In the genomic region with DNA sequence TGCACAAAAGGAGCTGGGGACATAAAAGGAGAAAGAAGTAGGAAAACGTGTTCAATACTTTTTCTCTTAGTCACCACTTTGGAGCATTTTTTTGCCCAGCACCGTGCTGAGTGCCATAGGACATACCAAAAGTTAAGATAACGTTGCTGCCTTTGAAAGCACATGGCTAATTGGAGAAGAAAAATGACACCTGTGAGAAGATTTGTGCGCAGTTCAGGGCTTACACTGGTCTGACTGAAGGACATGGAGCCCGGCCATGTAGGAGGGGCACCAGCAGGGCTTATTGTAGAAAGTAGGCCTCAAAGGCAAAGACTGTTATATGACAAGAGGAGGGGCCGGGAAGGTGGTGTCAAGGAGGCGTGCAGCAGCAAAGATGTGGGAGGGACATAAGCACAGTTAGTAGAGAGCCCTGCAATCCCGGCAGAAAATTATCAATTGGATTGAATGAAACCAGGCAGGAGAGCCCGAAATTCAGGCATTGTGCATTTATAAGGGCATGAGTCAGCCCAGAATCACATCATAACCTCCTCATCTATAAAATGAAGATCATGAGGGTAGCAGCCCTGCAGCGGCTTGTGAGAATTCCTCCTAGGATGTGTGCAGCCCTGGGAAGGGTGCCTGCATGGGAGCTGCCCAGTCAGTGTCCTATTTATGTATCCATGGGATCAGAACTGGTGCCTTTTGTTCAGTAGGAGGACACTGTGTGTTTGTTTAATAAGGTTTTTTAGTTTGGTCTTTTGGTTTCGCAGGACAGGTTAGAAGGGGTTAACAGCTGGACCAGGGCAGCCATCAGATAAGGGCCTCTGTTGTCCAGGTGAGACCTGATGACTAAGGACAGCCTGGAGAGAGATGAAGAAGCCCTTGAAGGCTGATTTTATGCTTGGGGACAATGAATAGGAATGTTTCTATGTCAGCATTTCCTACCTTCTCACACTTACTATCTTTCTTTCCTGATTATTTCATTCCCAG, we compare ENCODE assay signal across 1 cellular context.
TF ChIP-seq lines count a peak whose summit lies in the region.

No MANE protein-coding gene starts in this region.

TF ChIP-seq in Ishikawa, 13 proteins besides CTCF, POLR2A, EP300 and RAD21 (continued from another document):
- TF ChIP-seq, protein P1, sequence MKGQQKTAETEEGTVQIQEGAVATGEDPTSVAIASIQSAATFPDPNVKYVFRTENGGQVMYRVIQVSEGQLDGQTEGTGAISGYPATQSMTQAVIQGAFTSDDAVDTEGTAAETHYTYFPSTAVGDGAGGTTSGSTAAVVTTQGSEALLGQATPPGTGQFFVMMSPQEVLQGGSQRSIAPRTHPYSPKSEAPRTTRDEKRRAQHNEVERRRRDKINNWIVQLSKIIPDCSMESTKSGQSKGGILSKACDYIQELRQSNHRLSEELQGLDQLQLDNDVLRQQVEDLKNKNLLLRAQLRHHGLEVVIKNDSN (IDR thresholded peaks at IDR 0.05), result peak; percentile 46
- TF ChIP-seq YY1 (IDR thresholded peaks at IDR 0.05; ENCODE audit: low read depth) (no peak), FOXM1 (IDR thresholded peaks at IDR 0.05; ENCODE audit: borderline replicate concordance, low read depth) (peak; percentile 59; the same call in 1 of the 2 replicates), NFIC (IDR thresholded peaks at IDR 0.05) (peak; percentile 53; the same call in 1 of the 2 replicates)
